In genomic region chr6:890201-890600, GRCh38 we compare ENCODE assay signal across 13 cellular contexts.
DNase-seq lines count a peak whose midpoint lies in the region; ATAC-seq and TF ChIP-seq lines count a peak whose summit lies in the region.
"Had no signal": no experiment of that assay in that cellular context is flagged by ENCODE, and none has a peak within 500 bp of the region (broad histone marks: within the 10 kb centered on the region; RNA-seq: fewer than 3 reads in every experiment).

No MANE protein-coding gene starts in this region.

- DNase-seq in neural crest cell (ENCODE audit: low read depth, low spot score): no peak
- no peak for DNase-seq in stimulated activated naive B cell treated with anti-CD40 and anti-IgM and Interleukin-4, amounts not matched to agents 10 μg/mL and 1 μg/mL and 100 μg/mL, for 72 hours
- DNase-seq in suprapubic skin (ENCODE audit: low spot score in 2 of 2): no peak
- no peak for DNase-seq in MG63
- no peak for DNase-seq in ascending aorta (ENCODE audit: low spot score in 2 of 2)
- DNase-seq: C1 segment of cervical spinal cord; CD4-positive, alpha-beta memory T cell; COR-L47; DMS153; DND-41; H7 had no signal

- H3K4me1 Mint-ChIP-seq in neural crest cell: no peaks in the 10 kb centered on the region
- no peaks in the 10 kb centered on the region for H3K4me1 Mint-ChIP-seq in stimulated activated naive B cell treated with anti-CD40 and anti-IgM and Interleukin-4, amounts not matched to agents 10 μg/mL and 1 μg/mL and 100 μg/mL, for 72 hours

- no peak overlapping the region for H3K4me3 Mint-ChIP-seq in neural crest cell
- H3K4me3 Mint-ChIP-seq in stimulated activated naive B cell treated with anti-CD40 and anti-IgM and Interleukin-4, amounts not matched to agents 10 μg/mL and 1 μg/mL and 100 μg/mL, for 72 hours: no peak overlapping the region
- H3K4me3 Mint-ChIP-seq: CD4-positive, alpha-beta memory T cell had no signal

- no peaks in the 10 kb centered on the region for H3K9me3 ChIP-seq in suprapubic skin
- no peaks in the 10 kb centered on the region for H3K9me3 ChIP-seq in MG63
- no peaks in the 10 kb centered on the region for H3K9me3 ChIP-seq in ascending aorta

- peaks cover 5% of the 10 kb centered on the region for H3K27me3 ChIP-seq in suprapubic skin
- no peaks in the 10 kb centered on the region for H3K27me3 ChIP-seq in MG63
- H3K27me3 ChIP-seq in ascending aorta: no peaks in the 10 kb centered on the region

- intact Hi-C loops in ascending aorta (cut with DNase I): no loop called here

- peak overlapping the region; percentile 71 for H3K27ac Mint-ChIP-seq in neural crest cell (ENCODE audit: unreplicated experiment)
- peak overlapping the region; percentile 5 for H3K27ac Mint-ChIP-seq in stimulated activated naive B cell treated with anti-CD40 and anti-IgM and Interleukin-4, amounts not matched to agents 10 μg/mL and 1 μg/mL and 100 μg/mL, for 72 hours
- H3K27ac Mint-ChIP-seq: CD4-positive, alpha-beta memory T cell had no signal

- TF ChIP-seq CTCF in neural crest cell (conservative IDR thresholded peaks at IDR 0.05) (no peak), suprapubic skin (IDR thresholded peaks at IDR 0.05) (no peak), ascending aorta (IDR thresholded peaks at IDR 0.05) (no peak)

- peak; percentile 75 for ATAC-seq in esophagus mucosa
- ATAC-seq in stimulated activated naive B cell treated with anti-CD40 and anti-IgM and Interleukin-4, amounts not matched to agents 10 μg/mL and 1 μg/mL and 100 μg/mL, for 72 hours (replicated peaks): no peak
- ATAC-seq: HCT116 had no signal

- H3K27me3 Mint-ChIP-seq in neural crest cell (ENCODE audit: low read depth): no peaks in the 10 kb centered on the region
- H3K27me3 Mint-ChIP-seq in stimulated activated naive B cell treated with anti-CD40 and anti-IgM and Interleukin-4, amounts not matched to agents 10 μg/mL and 1 μg/mL and 100 μg/mL, for 72 hours: peaks cover 6 to 7% of the 10 kb centered on the region in 2 donors

- H3K9me3 Mint-ChIP-seq in neural crest cell: no peaks in the 10 kb centered on the region
- H3K9me3 Mint-ChIP-seq in stimulated activated naive B cell treated with anti-CD40 and anti-IgM and Interleukin-4, amounts not matched to agents 10 μg/mL and 1 μg/mL and 100 μg/mL, for 72 hours: peaks cover 0 to 2% of the 10 kb centered on the region in 2 donors
- H3K9me3 Mint-ChIP-seq: CD4-positive, alpha-beta memory T cell had no signal

- TF ChIP-seq EP300 in suprapubic skin (IDR thresholded peaks at IDR 0.05): no peak

- no peak for TF ChIP-seq POLR2A in suprapubic skin (IDR thresholded peaks at IDR 0.05)

- H3K36me3 ChIP-seq in suprapubic skin (no peaks in the 10 kb centered on the region), MG63 (no peaks in the 10 kb centered on the region), ascending aorta (no peaks in the 10 kb centered on the region)

- no peaks in the 10 kb centered on the region for H3K36me3 Mint-ChIP-seq in neural crest cell (ENCODE audit: low read depth)
- H3K36me3 Mint-ChIP-seq in stimulated activated naive B cell treated with anti-CD40 and anti-IgM and Interleukin-4, amounts not matched to agents 10 μg/mL and 1 μg/mL and 100 μg/mL, for 72 hours: no peaks in the 10 kb centered on the region
- H3K36me3 Mint-ChIP-seq: CD4-positive, alpha-beta memory T cell had no signal

- H3K27ac ChIP-seq in suprapubic skin (no peak overlapping the region), ascending aorta (no peak overlapping the region)

- H3K4me1 ChIP-seq in suprapubic skin (no peaks in the 10 kb centered on the region), ascending aorta (no peaks in the 10 kb centered on the region)

- H3K4me3 ChIP-seq in suprapubic skin (no peak overlapping the region), MG63 (no peak overlapping the region), ascending aorta (no peak overlapping the region)

- 94% methylated on average over 3 of the region's 3 CpGs for WGBS in suprapubic skin
